1 cellular context compared by ENCODE assay signal in genomic region chr2:67215636-67216035, GRCh38.
TF ChIP-seq lines count a peak whose summit lies in the region.

No MANE protein-coding gene starts in this region.

TF ChIP-seq in IMR-90, 13 proteins besides CTCF, POLR2A, EP300 and RAD21:
- TF ChIP-seq MAFK (IDR thresholded peaks at IDR 0.05; ENCODE audit: low read depth, low read length) (no peak), BHLHE40 (IDR thresholded peaks at IDR 0.05; ENCODE audit: low read depth, low read length) (no peak), MXI1 (IDR thresholded peaks at IDR 0.05; ENCODE audit: borderline replicate concordance, low read depth, low read length) (no peak), RFX5 (IDR thresholded peaks at IDR 0.05; ENCODE audit: low read depth, low read length) (no peak), FOS (IDR thresholded peaks at IDR 0.05; ENCODE audit: low read depth, low read length) (no peak), CEBPB (IDR thresholded peaks at IDR 0.05; ENCODE audit: low read depth, low read length) (no peak), SMC3 (IDR thresholded peaks at IDR 0.05; ENCODE audit: low read depth, low read length) (no peak), RCOR1 (IDR thresholded peaks at IDR 0.05; ENCODE audit: insufficient replicate concordance, low read length) (no peak), MAZ (IDR thresholded peaks at IDR 0.05; ENCODE audit: borderline replicate concordance, low read depth, low read length) (no peak), NFE2L2 (IDR thresholded peaks at IDR 0.05; ENCODE audit: low read depth, low read length) (no peak), ELK1 (IDR thresholded peaks at IDR 0.05; ENCODE audit: borderline replicate concordance, low read depth, low read length) (no peak), USF2 (IDR thresholded peaks at IDR 0.05; ENCODE audit: low read depth, low read length) (no peak), CHD1 (IDR thresholded peaks at IDR 0.05; ENCODE audit: low read depth, low read length) (no peak)
